9 cellular contexts compared by ENCODE assay signal in the genomic region with DNA sequence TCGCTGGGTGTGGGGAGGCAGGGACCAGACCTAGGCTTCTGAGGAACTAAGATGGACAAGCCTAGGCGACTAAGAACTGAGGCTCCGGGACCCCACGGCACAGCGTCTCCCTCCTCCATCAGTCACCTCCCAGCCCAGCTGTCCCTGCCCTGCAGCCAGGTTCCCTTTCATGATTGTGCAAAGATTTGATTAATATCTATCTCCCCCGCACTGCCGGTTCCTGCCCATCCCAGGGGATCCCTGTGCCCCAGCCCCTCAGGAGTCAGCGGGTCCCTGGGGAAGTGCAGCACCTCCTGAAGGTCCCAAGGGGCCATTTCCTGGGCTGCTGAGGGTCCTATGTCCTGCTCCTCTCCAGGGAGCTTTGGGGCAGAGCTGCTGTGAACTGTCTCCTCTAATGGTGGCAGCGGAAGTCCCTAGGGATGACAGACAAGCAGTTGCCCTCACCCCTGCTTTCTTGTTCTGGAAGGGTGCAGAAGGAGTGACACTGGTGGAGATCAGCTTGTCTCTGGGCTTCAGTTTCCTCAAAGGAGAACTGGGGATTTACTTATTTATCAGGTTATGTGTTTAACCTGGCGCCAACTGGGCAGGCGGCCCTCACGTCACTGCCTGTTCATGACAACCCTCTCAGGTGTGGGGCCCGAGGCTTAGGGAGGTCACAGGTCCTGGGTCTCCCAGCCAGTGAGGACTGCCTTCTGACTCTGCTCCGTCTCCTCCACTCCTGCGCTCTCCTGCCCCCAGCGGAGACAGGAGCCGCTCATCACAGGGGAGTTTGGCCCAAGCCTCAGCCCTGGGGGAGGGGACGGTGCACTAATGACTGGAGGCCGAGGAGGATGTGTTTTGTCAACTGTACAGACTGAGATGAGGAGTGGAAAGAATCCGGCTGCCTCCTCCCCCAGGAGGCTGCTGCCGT. TPM values are rescaled to one million over a fixed set of nuclear protein-coding genes. Genes with fewer than 3 reads are reported as not detected.
DNase-seq lines count a peak whose midpoint lies in the region; ATAC-seq and TF ChIP-seq lines count a peak whose summit lies in the region.
"Had no signal": no experiment of that assay in that cellular context is flagged by ENCODE, and none has a peak within 500 bp of the region (broad histone marks: within the 10 kb centered on the region; RNA-seq: fewer than 3 reads in every experiment).

No MANE protein-coding gene starts in this region.

- no peak overlapping the region for H3K4me3 ChIP-seq in sigmoid colon
- no peak overlapping the region for H3K4me3 ChIP-seq in esophagus muscularis mucosa

- H3K36me3 ChIP-seq in sigmoid colon, result no peaks in the 10 kb centered on the region
- H3K36me3 ChIP-seq in esophagus muscularis mucosa, result no peaks in the 10 kb centered on the region
- H3K36me3 ChIP-seq: neutrophil had no signal

- TF ChIP-seq POLR2A in sigmoid colon (IDR thresholded peaks at IDR 0.05) (no peak), esophagus muscularis mucosa (IDR thresholded peaks at IDR 0.05; ENCODE audit: low read depth) (no peak)

- ATAC-seq in HG03457 (IDR thresholded peaks at IDR 0.05; ENCODE audit: unreplicated experiment) (no peak), HG03521 (IDR thresholded peaks at IDR 0.05; ENCODE audit: unreplicated experiment) (no peak)

- 26 to 57% methylated on average over 21 of the region's 21 CpGs for WGBS in sigmoid colon, 2 donors
- 54% methylated on average over 13 of the region's 21 CpGs for WGBS in esophagus muscularis mucosa

- TF ChIP-seq CTCF in GM12872 (IDR thresholded peaks at IDR 0.05; ENCODE audit: insufficient read depth, low read depth, low read length) (peak; percentile 69), sigmoid colon (IDR thresholded peaks at IDR 0.05) (peak in 1 of 4 experiments; percentile 16), esophagus muscularis mucosa (IDR thresholded peaks at IDR 0.05) (peak in 1 of 3 experiments; percentile 14)

- H3K27ac ChIP-seq in epithelial cell of prostate (peak overlapping the region; percentile 100), sigmoid colon (no peak overlapping the region), esophagus muscularis mucosa (replicated peaks in 1 of 4) (no peak overlapping the region)
- H3K27ac ChIP-seq: neutrophil had no signal

- H3K9me3 ChIP-seq in sigmoid colon, result no peaks in the 10 kb centered on the region
- no peaks in the 10 kb centered on the region for H3K9me3 ChIP-seq in esophagus muscularis mucosa
- H3K9me3 ChIP-seq: neutrophil had no signal

- peaks cover 0 to 35% (median 32%) of the 10 kb centered on the region in 4 donors for H3K4me1 ChIP-seq in sigmoid colon
- H3K4me1 ChIP-seq in esophagus muscularis mucosa, result peaks cover 23 to 40% (median 37%) of the 10 kb centered on the region in 4 donors

- TF ChIP-seq EP300 in sigmoid colon (IDR thresholded peaks at IDR 0.05), result no peak
- no peak for TF ChIP-seq EP300 in esophagus muscularis mucosa (IDR thresholded peaks at IDR 0.05)

- intact Hi-C loops in sigmoid colon (cut with DNase I), result loop anchor here (5.0 kb wide), 1 partner anchor 45 kb away; a partner anchor contains a TSS
- intact Hi-C loops in esophagus muscularis mucosa (cut with DNase I), result no loop called here

- DNase-seq in NCI-H82 (lab: John Stamatoyannopoulos, UW) (peak; percentile 80), epithelial cell of prostate (ENCODE audit: low read depth, low spot score) (no peak), sigmoid colon (peak; percentile 78), activated gamma-delta T cell (lab: John Stamatoyannopoulos, UW) (no peak), esophagus muscularis mucosa (ENCODE audit: extremely low spot score) (no peak)

- H3K27me3 ChIP-seq in sigmoid colon (peaks cover 0 to 7% (median 3%) of the 10 kb centered on the region in 3 donors), esophagus muscularis mucosa (no peaks in the 10 kb centered on the region)

RNA-seq across cellular contexts. Expression of a gene that starts 1.9 kb away (rescaled TPM):
- total RNA-seq in sigmoid colon (1 to 10 TPM in 3 of 4 donors, not detected in 1; 1.1 to 8.3 (median 1.4) TPM), esophagus muscularis mucosa (1 to 10 TPM in 1 of 4 donors, under 1 TPM in 2, not detected in 1; 0.83 to 2.4 (median 0.83) TPM)
- 1 to 10 TPM in 2 of 3 donors, under 1 TPM in 1; 0.60 to 8.1 (median 1.4) TPM for polyA plus RNA-seq in sigmoid colon

RNA-seq across cellular contexts. Expression of a gene that starts 46.6 kb away (rescaled TPM):
- 10 to 100 TPM; 23.2 to 38.8 (median 28.9) TPM for total RNA-seq in sigmoid colon
- polyA plus RNA-seq in sigmoid colon, result 10 to 100 TPM; 13.8 to 23.7 (median 16.0) TPM
- 10 to 100 TPM; 26.0 to 41.3 (median 27.6) TPM for total RNA-seq in esophagus muscularis mucosa

RNA-seq across cellular contexts. Expression of a gene that starts 46.7 kb away (rescaled TPM):
- total RNA-seq in sigmoid colon (100 to 1,000 TPM; 700 to 868 (median 716) TPM), esophagus muscularis mucosa (100 to 1,000 TPM; 555 to 640 (median 575) TPM)
- 1,000 to 10,000 TPM; 1,379 to 1,922 (median 1,756) TPM for polyA plus RNA-seq in sigmoid colon

Comparison
In these comparisons a context has a peak if more than half of its experiments do, and no peak if none do; other contexts are left out.
1. DNase-seq: peak in NCI-H82 (single experiment) and sigmoid colon (single experiment); none in epithelial cell of prostate (single experiment), activated gamma-delta T cell (single experiment) and esophagus muscularis mucosa (single experiment).